Comparison of ENCODE assay signal across 1 cellular context in genomic region chr19:35256566-35256965, GRCh38.
TF ChIP-seq lines count a peak whose summit lies in the region.

No MANE protein-coding gene starts in this region.

TF ChIP-seq in HepG2, 621 proteins besides CTCF, POLR2A, EP300 and RAD21:
- TF ChIP-seq MNT (IDR thresholded peaks at IDR 0.05) = 0 out of 2 replicates have a peak, but pooled peaks have one; percentile 10
- TF ChIP-seq SOX5 (CRISPR knock-in tag; IDR thresholded peaks at IDR 0.05; ENCODE audit: borderline replicate concordance) = no peak
